ENCODE assay signal across 27 cellular contexts in the genomic region with DNA sequence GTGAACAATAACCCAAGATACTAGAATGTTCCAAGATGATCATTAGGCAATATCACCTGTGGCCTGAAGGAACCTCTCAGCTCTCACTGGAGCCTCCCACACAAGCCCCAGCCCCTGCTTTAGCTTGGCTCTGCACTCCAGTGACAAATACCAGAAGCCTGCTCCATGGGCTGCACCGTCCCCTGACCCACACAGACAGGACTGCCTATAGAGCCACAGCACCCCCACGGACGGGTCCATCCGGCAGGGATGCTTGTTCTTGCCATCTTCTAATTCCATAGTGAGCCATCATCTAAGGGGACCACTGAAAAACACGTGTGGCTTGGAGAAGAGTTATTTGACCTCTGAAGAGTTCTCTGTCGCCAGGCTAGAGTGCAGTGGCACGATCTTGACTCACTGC.
"Had no signal": no experiment of that assay in that cellular context is flagged by ENCODE, and none has a peak within 500 bp of the region (broad histone marks: within the 10 kb centered on the region; RNA-seq: fewer than 3 reads in every experiment).

No MANE protein-coding gene starts in this region.

- H3K36me3 ChIP-seq: ovary, right lobe of liver, sigmoid colon, stomach, thoracic aorta, thyroid gland, tibial nerve, upper lobe of left lung, vagina had no signal

- H3K27me3 ChIP-seq: ovary, right lobe of liver, sigmoid colon, stomach, thyroid gland, tibial nerve, upper lobe of left lung, vagina had no signal

- H3K4me3 Mint-ChIP-seq: naive B cell; naive thymus-derived CD8-positive, alpha-beta T cell; natural killer cell treated with Interleukin-12 subunit alpha and Interleukin-12 subunit beta and Interleukin-15 and Interleukin-18, amount 100 ng/mL, for 72 hours; stimulated activated effector memory CD8-positive, alpha-beta T cell treated with anti-CD3 and anti-CD28 coated beads, Interleukin-12 subunit alpha, Interleukin-12 subunit beta, amount 100 ng/mL, for 72 hours; stimulated activated naive B cell treated with anti-CD40 and anti-IgM and Interleukin-4, amounts not matched to agents 10 μg/mL and 1 μg/mL and 100 μg/mL, for 72 hours; stimulated activated naive CD8-positive, alpha-beta T cell treated with anti-CD3 and anti-CD28 coated beads, Interleukin-15, Interleukin-2, amounts not matched to agents 100 ng/mL and 50 ng/mL, for 24 hours had no signal

- H2AFZ ChIP-seq: parathyroid adenoma had no signal

- H3K4me1 Mint-ChIP-seq: naive B cell; naive thymus-derived CD8-positive, alpha-beta T cell; stimulated activated effector memory CD8-positive, alpha-beta T cell treated with anti-CD3 and anti-CD28 coated beads, Interleukin-12 subunit alpha, Interleukin-12 subunit beta, amount 100 ng/mL, for 72 hours; stimulated activated naive B cell treated with anti-CD40 and anti-IgM and Interleukin-4, amounts not matched to agents 10 μg/mL and 1 μg/mL and 100 μg/mL, for 72 hours had no signal

- H3K9me3 ChIP-seq: ovary, psoas muscle, right lobe of liver, sigmoid colon, thoracic aorta, thyroid gland, upper lobe of left lung, vagina had no signal

- ATAC-seq: naive thymus-derived CD8-positive, alpha-beta T cell; natural killer cell treated with Interleukin-12 subunit alpha and Interleukin-12 subunit beta and Interleukin-15 and Interleukin-18, amount 100 ng/mL, for 72 hours; psoas muscle; right cardiac atrium; stimulated activated effector memory CD8-positive, alpha-beta T cell treated with anti-CD3 and anti-CD28 coated beads, Interleukin-12 subunit alpha, Interleukin-12 subunit beta, amount 100 ng/mL, for 72 hours; stimulated activated naive B cell treated with anti-CD40 and anti-IgM and Interleukin-4, amounts not matched to agents 10 μg/mL and 1 μg/mL and 100 μg/mL, for 72 hours had no signal

- H3K27ac ChIP-seq: ovary, parathyroid adenoma, psoas muscle, sigmoid colon, stomach, thoracic aorta, thyroid gland, tibial nerve, upper lobe of left lung, vagina had no signal

- DNase-seq: naive B cell; naive thymus-derived CD8-positive, alpha-beta T cell; occipital lobe; ovary; psoas muscle; right lobe of liver; sigmoid colon; small intestine; stimulated activated CD4-positive, alpha-beta T cell treated with anti-CD3 and anti-CD28 coated beads, Interleukin-15, amount 100 ng/mL, for 24 hours; stimulated activated CD4-positive, alpha-beta T cell treated with anti-CD3 and anti-CD28 coated beads, Interleukin-2, amount 100 ng/mL, for 24 hours; stimulated activated CD4-positive, alpha-beta T cell treated with anti-CD3 and anti-CD28 coated beads, Interleukin-2, amount 100 ng/mL, for 48 hours; stimulated activated CD4-positive, alpha-beta T cell treated with anti-CD3 and anti-CD28 coated beads, Interleukin-4, amount 100 ng/mL, for 24 hours; stimulated activated naive B cell treated with anti-CD40 and anti-IgM and Interleukin-4, amounts not matched to agents 10 μg/mL and 1 μg/mL and 100 μg/mL, for 72 hours; stimulated activated naive CD4-positive, alpha-beta T cell treated with Interleukin-2 at 50 U/mL for 16 hours; stomach; thyroid gland; trophoblast cell had no signal

- H3K27ac Mint-ChIP-seq: naive B cell; naive thymus-derived CD8-positive, alpha-beta T cell; natural killer cell treated with Interleukin-12 subunit alpha and Interleukin-12 subunit beta and Interleukin-15 and Interleukin-18, amount 100 ng/mL, for 72 hours; progenitor cell of endocrine pancreas; stimulated activated effector memory CD8-positive, alpha-beta T cell treated with anti-CD3 and anti-CD28 coated beads, Interleukin-12 subunit alpha, Interleukin-12 subunit beta, amount 100 ng/mL, for 72 hours; stimulated activated naive B cell treated with anti-CD40 and anti-IgM and Interleukin-4, amounts not matched to agents 10 μg/mL and 1 μg/mL and 100 μg/mL, for 72 hours; stimulated activated naive CD8-positive, alpha-beta T cell treated with anti-CD3 and anti-CD28 coated beads, Interleukin-15, Interleukin-2, amounts not matched to agents 100 ng/mL and 50 ng/mL, for 24 hours had no signal

- H3K4me3 ChIP-seq: ovary, psoas muscle, right lobe of liver, sigmoid colon, stomach, thoracic aorta, thyroid gland, tibial nerve, upper lobe of left lung, vagina had no signal

- H3K36me3 Mint-ChIP-seq: naive B cell; naive thymus-derived CD8-positive, alpha-beta T cell; natural killer cell treated with Interleukin-12 subunit alpha and Interleukin-12 subunit beta and Interleukin-15 and Interleukin-18, amount 100 ng/mL, for 72 hours; stimulated activated effector memory CD8-positive, alpha-beta T cell treated with anti-CD3 and anti-CD28 coated beads, Interleukin-12 subunit alpha, Interleukin-12 subunit beta, amount 100 ng/mL, for 72 hours; stimulated activated naive B cell treated with anti-CD40 and anti-IgM and Interleukin-4, amounts not matched to agents 10 μg/mL and 1 μg/mL and 100 μg/mL, for 72 hours had no signal

- H3K9ac ChIP-seq: parathyroid adenoma had no signal

- H3K4me1 ChIP-seq: parathyroid adenoma, psoas muscle, sigmoid colon, stomach, thyroid gland, tibial nerve, upper lobe of left lung, vagina had no signal

- H3K27me3 Mint-ChIP-seq: naive B cell; natural killer cell treated with Interleukin-12 subunit alpha and Interleukin-12 subunit beta and Interleukin-15 and Interleukin-18, amount 100 ng/mL, for 72 hours; progenitor cell of endocrine pancreas; stimulated activated naive B cell treated with anti-CD40 and anti-IgM and Interleukin-4, amounts not matched to agents 10 μg/mL and 1 μg/mL and 100 μg/mL, for 72 hours; stimulated activated naive CD8-positive, alpha-beta T cell treated with anti-CD3 and anti-CD28 coated beads, Interleukin-15, Interleukin-2, amounts not matched to agents 100 ng/mL and 50 ng/mL, for 24 hours had no signal
